In the genomic region with DNA sequence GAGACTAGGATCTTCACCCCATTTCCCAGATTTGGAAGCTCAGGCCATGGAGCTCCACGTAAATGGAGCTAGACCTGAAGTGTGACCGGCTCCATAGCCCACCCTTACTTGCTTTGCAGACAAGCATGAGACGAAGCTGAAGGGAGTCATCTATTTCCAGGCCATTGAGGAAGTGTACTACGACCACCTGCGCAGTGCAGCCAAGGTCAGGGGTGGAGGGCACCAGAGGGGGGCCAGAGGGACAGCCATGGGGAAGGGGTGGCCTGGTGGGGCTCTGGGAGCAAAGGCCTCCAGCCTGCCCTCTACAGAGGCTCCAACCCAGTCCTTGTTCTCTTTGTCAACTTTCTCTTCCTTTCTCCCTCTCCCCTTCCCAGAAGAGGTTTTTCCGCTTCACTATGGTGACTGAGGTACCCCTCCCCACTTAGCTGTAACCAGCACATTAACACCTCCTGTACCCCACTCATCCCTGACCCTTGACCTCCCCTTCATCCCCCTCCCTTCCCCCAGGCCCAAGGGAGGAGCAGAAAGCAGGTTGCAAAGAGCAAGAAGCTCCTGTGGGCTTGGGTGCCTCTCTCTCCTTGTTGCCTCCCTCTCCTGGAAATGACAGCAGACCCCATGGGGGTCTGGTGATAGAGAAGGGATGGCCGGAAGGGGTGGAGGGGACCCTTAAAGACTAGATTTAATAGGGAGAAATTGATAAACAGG, we compare ENCODE assay signal across 23 cellular contexts. TPM values are rescaled to one million over a fixed set of nuclear protein-coding genes. Genes with fewer than 3 reads are reported as not detected.
"Had no signal": no experiment of that assay in that cellular context is flagged by ENCODE, and none has a peak within 500 bp of the region (broad histone marks: within the 10 kb centered on the region; RNA-seq: fewer than 3 reads in every experiment).

No MANE protein-coding gene starts in this region.

- H3K79me2 ChIP-seq: hepatocyte had no signal

- H3K27ac Mint-ChIP-seq: stimulated activated effector memory CD8-positive, alpha-beta T cell treated with anti-CD3 and anti-CD28 coated beads, Interleukin-12 subunit alpha, Interleukin-12 subunit beta, amount 100 ng/mL, for 72 hours had no signal

- H3K9me3 Mint-ChIP-seq: naive thymus-derived CD8-positive, alpha-beta T cell; stimulated activated effector memory CD8-positive, alpha-beta T cell treated with anti-CD3 and anti-CD28 coated beads, Interleukin-12 subunit alpha, Interleukin-12 subunit beta, amount 100 ng/mL, for 72 hours had no signal

- H2AFZ ChIP-seq: hepatocyte had no signal

- H3K27me3 Mint-ChIP-seq: naive thymus-derived CD8-positive, alpha-beta T cell had no signal

- H3K4me3 ChIP-seq: colonic mucosa, hepatocyte, mucosa of descending colon, pancreas, prostate gland, right lobe of liver had no signal

- H3K9me3 ChIP-seq: colonic mucosa, mucosa of descending colon, pancreas, prostate gland, right lobe of liver had no signal

- H3K27me3 ChIP-seq: colonic mucosa, hepatocyte, pancreas, right lobe of liver had no signal

- H3K4me2 ChIP-seq: hepatocyte had no signal

- DNase-seq: cerebellar nuclear complex; colonic mucosa; effector CD4-positive, alpha-beta T cell; foreskin melanocyte; kidney glomerular epithelial cell; mammary epithelial cell; mucosa of descending colon; naive thymus-derived CD8-positive, alpha-beta T cell; occipital lobe; pancreas; retina; right lobe of liver; stimulated activated CD4-positive, alpha-beta T cell treated with anti-CD3 and anti-CD28 coated beads, Interleukin-4, amount 100 ng/mL, for 1 hour; stimulated activated CD8-positive, alpha-beta memory T cell treated with anti-CD3 and anti-CD28 coated beads, Interleukin-4, amount 100 ng/mL, for 48 hours; stimulated activated naive CD8-positive, alpha-beta T cell treated with anti-CD3 and anti-CD28 coated beads, Interleukin-15, Interleukin-2, amounts not matched to agents 100 U/mL and 50 U/mL, for 24 hours; trophoblast cell had no signal

- H3K27ac ChIP-seq: colonic mucosa, hepatocyte, pancreas, prostate gland, right lobe of liver had no signal

- H3K36me3 Mint-ChIP-seq: naive thymus-derived CD8-positive, alpha-beta T cell; stimulated activated effector memory CD8-positive, alpha-beta T cell treated with anti-CD3 and anti-CD28 coated beads, Interleukin-12 subunit alpha, Interleukin-12 subunit beta, amount 100 ng/mL, for 72 hours had no signal

- H3K4me3 Mint-ChIP-seq: naive thymus-derived CD8-positive, alpha-beta T cell; stimulated activated effector memory CD8-positive, alpha-beta T cell treated with anti-CD3 and anti-CD28 coated beads, Interleukin-12 subunit alpha, Interleukin-12 subunit beta, amount 100 ng/mL, for 72 hours had no signal

- H3K36me3 ChIP-seq: colonic mucosa, right lobe of liver had no signal

- ATAC-seq: mucosa of descending colon; naive thymus-derived CD8-positive, alpha-beta T cell; pancreas; right lobe of liver; stimulated activated effector memory CD8-positive, alpha-beta T cell treated with anti-CD3 and anti-CD28 coated beads, Interleukin-12 subunit alpha, Interleukin-12 subunit beta, amount 100 ng/mL, for 72 hours; stimulated activated naive CD8-positive, alpha-beta T cell treated with anti-CD3 and anti-CD28 coated beads, Interleukin-15, Interleukin-2, amounts not matched to agents 100 U/mL and 50 U/mL, for 24 hours had no signal

RNA-seq across cellular contexts. Expression of gene TREH, which starts 23.8 kb away (rescaled TPM):
- total RNA-seq: dermis microvascular lymphatic vessel endothelial cell; lower leg skin; naive thymus-derived CD8-positive, alpha-beta T cell; occipital lobe; subcutaneous adipose tissue; urinary bladder had no signal
- polyA plus RNA-seq: mammary epithelial cell; naive thymus-derived CD8-positive, alpha-beta T cell had no signal
